In the genomic region with DNA sequence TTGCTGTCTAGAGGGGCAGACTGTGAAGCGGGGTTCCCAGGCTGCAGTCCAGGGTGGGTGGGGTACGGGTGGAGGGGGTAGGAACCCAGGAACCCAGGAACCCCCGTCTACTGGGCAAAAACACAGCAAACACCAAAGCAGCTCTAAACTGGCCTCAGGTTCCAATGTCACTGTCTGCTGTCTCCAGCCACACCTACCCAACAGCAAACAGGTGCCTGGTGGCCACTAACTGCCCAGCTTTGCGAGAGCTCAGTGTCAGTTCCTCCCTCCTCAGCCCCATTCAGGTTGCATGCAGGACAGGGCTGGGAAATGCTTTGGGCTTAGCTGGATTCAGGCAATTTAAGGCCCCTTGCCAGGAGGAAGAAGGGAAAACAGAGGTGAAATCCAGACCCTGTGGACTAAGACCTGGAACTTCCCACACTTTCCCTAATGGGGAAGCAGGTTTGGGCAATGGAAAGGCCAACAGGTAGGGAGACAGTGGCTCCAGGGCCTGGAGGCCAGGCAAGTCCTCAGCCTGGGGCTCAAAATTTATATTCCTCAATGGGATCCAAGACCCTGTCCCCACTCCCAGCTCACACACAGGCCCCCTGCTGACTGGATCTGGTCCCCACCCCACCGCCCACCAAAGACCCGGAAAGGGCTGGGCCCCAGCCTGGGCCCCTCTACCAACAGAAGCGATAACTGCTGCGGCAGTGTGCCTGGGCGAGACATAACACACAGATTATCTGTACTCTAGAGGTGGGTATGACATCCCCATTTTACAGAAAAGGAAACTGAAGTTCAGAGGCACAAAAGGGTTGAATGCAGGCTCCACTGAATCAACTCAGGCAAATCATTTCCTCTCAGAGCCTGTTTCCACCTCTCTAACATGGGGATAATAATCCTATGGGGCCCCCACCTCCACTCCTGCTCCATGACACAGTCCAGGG, we compare ENCODE assay signal across 8 cellular contexts. TPM values are rescaled to one million over a fixed set of nuclear protein-coding genes. Genes with fewer than 3 reads are reported as not detected.
DNase-seq lines count a peak whose midpoint lies in the region; ATAC-seq and TF ChIP-seq lines count a peak whose summit lies in the region.

No MANE protein-coding gene starts in this region.

- H3K4me1 ChIP-seq in DND-41 (ENCODE audit: insufficient read depth, low read length) (peaks cover 50% of the 10 kb centered on the region), OCI-LY1 (ENCODE audit: insufficient read depth, low read length, severe bottlenecking) (peaks cover 79% of the 10 kb centered on the region), ectodermal cell (ENCODE audit: control insufficient read depth, insufficient read depth, low read length) (peaks cover 61% of the 10 kb centered on the region), trophoblast cell (ENCODE audit: control insufficient read depth in 1 of 2, insufficient read depth in 2 of 2, low read length in 2 of 2) (peaks cover 41 to 55% of the 10 kb centered on the region in 2 experiments)

- H3K27ac ChIP-seq in DND-41 (ENCODE audit: low read length) (no peak overlapping the region), OCI-LY1 (ENCODE audit: low read depth, low read length, poor library complexity, severe bottlenecking) (peak overlapping the region; percentile 90), ectodermal cell (ENCODE audit: insufficient read depth, low read depth, low read length, poor library complexity, severe bottlenecking) (no peak overlapping the region), trophoblast cell (ENCODE audit: low read depth, low read length) (no peak overlapping the region)

- no peaks in the 10 kb centered on the region for H3K27me3 ChIP-seq in DND-41 (ENCODE audit: insufficient read depth, low read length, poor library complexity)
- H3K27me3 ChIP-seq in OCI-LY1 (ENCODE audit: insufficient read depth, low read length): no peaks in the 10 kb centered on the region
- no peaks in the 10 kb centered on the region for H3K27me3 ChIP-seq in ectodermal cell (ENCODE audit: control insufficient read depth, insufficient read depth, low read length, poor library complexity, severe bottlenecking)
- H3K27me3 ChIP-seq in trophoblast cell (ENCODE audit: insufficient read depth, low read length): no peaks in the 10 kb centered on the region

- H3K4ac ChIP-seq in trophoblast cell (ENCODE audit: low read depth, low read length): peak overlapping the region; percentile 98

- no peak overlapping the region for H2AK5ac ChIP-seq in trophoblast cell (ENCODE audit: low read length)

- H4K12ac ChIP-seq in trophoblast cell (ENCODE audit: low read depth, low read length): no peak overlapping the region

- DNase-seq in DND-41: no peak
- no peak for DNase-seq in trophoblast cell
- DNase-seq in occipital lobe (lab: John Stamatoyannopoulos, UW): no peak
- DNase-seq in amniotic stem cell (lab: John Stamatoyannopoulos, UW): no peak
- no peak for DNase-seq in SHP77 (lab: John Stamatoyannopoulos, UW)

- TF ChIP-seq CTCF in DND-41 (IDR thresholded peaks at IDR 0.05; ENCODE audit: borderline replicate concordance, extremely low read depth, low read length, poor library complexity, severe bottlenecking) (no peak), OCI-LY1 (IDR thresholded peaks at IDR 0.05; ENCODE audit: low read length) (no peak)

- peaks cover 32% of the 10 kb centered on the region for H3K79me2 ChIP-seq in DND-41 (ENCODE audit: insufficient read depth, low read length)
- peaks cover 66% of the 10 kb centered on the region for H3K79me2 ChIP-seq in OCI-LY1 (ENCODE audit: insufficient read depth, low read length)
- peaks cover 77% of the 10 kb centered on the region for H3K79me2 ChIP-seq in trophoblast cell (ENCODE audit: control insufficient read depth, insufficient read depth, low read length, poor library complexity)

- H2AFZ ChIP-seq in DND-41 (ENCODE audit: low read depth, low read length) (no peak overlapping the region), OCI-LY1 (ENCODE audit: low read length) (no peak overlapping the region), trophoblast cell (ENCODE audit: insufficient read depth, low read length, poor library complexity) (no peak overlapping the region)

- H3K4me3 ChIP-seq in DND-41 (ENCODE audit: low read depth in 1 of 2, low read length in 2 of 2): peak overlapping the region in 1 of 2 experiments; percentile 37; a peak in 2 of 4 replicates
- peak overlapping the region; percentile 83 for H3K4me3 ChIP-seq in OCI-LY1 (ENCODE audit: low read depth, low read length, poor library complexity, severe bottlenecking)
- H3K4me3 ChIP-seq in ectodermal cell (ENCODE audit: insufficient read depth, low read depth, low read length): peak overlapping the region; percentile 21
- no peak overlapping the region for H3K4me3 ChIP-seq in trophoblast cell (ENCODE audit: low read depth, low read length)

- ATAC-seq in DND-41 (ENCODE audit: insufficient read depth, low read depth) (no peak), HG02571 (IDR thresholded peaks at IDR 0.05; ENCODE audit: unreplicated experiment) (no peak)

- peaks cover 19% of the 10 kb centered on the region for H3K79me1 ChIP-seq in trophoblast cell (ENCODE audit: low read length)

- H3K23ac ChIP-seq in trophoblast cell (ENCODE audit: low read length): no peak overlapping the region

- H4K20me1 ChIP-seq in DND-41 (ENCODE audit: insufficient read depth, low read length) (peaks cover 52% of the 10 kb centered on the region), OCI-LY1 (ENCODE audit: insufficient read depth, low read length) (no peaks in the 10 kb centered on the region)

- H4K91ac ChIP-seq in trophoblast cell (ENCODE audit: low read depth, low read length): no peak overlapping the region

- H3K18ac ChIP-seq in trophoblast cell (ENCODE audit: low read length): no peak overlapping the region

- no peak overlapping the region for H2BK120ac ChIP-seq in trophoblast cell (ENCODE audit: insufficient read depth, low read length, poor library complexity)

- H3K9me2 ChIP-seq in OCI-LY1 (ENCODE audit: low read depth, low read length): no peaks in the 10 kb centered on the region

- peak overlapping the region; percentile 21 for H2BK12ac ChIP-seq in trophoblast cell (ENCODE audit: low read length)

- H3K9ac ChIP-seq in DND-41 (ENCODE audit: low read depth, low read length) (peak overlapping the region; percentile 34; the same call in 1 of the 2 replicates), OCI-LY1 (ENCODE audit: low read length) (peak overlapping the region; percentile 91), trophoblast cell (ENCODE audit: low read length) (no peak overlapping the region)

- H4K8ac ChIP-seq in trophoblast cell (ENCODE audit: low read depth, low read length): no peak overlapping the region

- H3K4me2 ChIP-seq in DND-41 (ENCODE audit: insufficient read depth, low read length): peak overlapping the region; percentile 58
- H3K4me2 ChIP-seq in OCI-LY1 (ENCODE audit: low read length): peak overlapping the region; percentile 90
- peak overlapping the region; percentile 55 for H3K4me2 ChIP-seq in trophoblast cell (ENCODE audit: low read length)

- H3K9me3 ChIP-seq in DND-41 (ENCODE audit: insufficient read depth, low read length, severe bottlenecking) (no peaks in the 10 kb centered on the region), OCI-LY1 (ENCODE audit: low read length) (no peaks in the 10 kb centered on the region), ectodermal cell (ENCODE audit: control insufficient read depth, low read length) (no peaks in the 10 kb centered on the region), trophoblast cell (ENCODE audit: insufficient read depth, low read depth, low read length) (peaks cover 2% of the 10 kb centered on the region)

- peak overlapping the region; percentile 13 for H3K14ac ChIP-seq in trophoblast cell (ENCODE audit: low read length)

- no peak overlapping the region for H2BK5ac ChIP-seq in trophoblast cell (ENCODE audit: low read depth, low read length, poor library complexity)

- H3K36me3 ChIP-seq in DND-41 (ENCODE audit: insufficient read depth, low read length) (no peaks in the 10 kb centered on the region), OCI-LY1 (ENCODE audit: insufficient read depth, low read length) (peaks cover 27% of the 10 kb centered on the region), ectodermal cell (ENCODE audit: control insufficient read depth, insufficient read depth, low read length) (no peaks in the 10 kb centered on the region), trophoblast cell (ENCODE audit: control insufficient read depth in 1 of 2, insufficient read depth in 2 of 2, low read length in 2 of 2) (peaks cover 3 to 13% of the 10 kb centered on the region in 2 experiments)

- WGBS in ectodermal cell, 2 experiments: 89 to 90% methylated on average over 9 of the region's 9 CpGs
- no CpG with 5 or more reads among the region's 9 CpGs for WGBS in trophoblast cell (ENCODE audit: extremely low coverage, insufficient coverage, insufficient read length)

- H3F3A ChIP-seq in OCI-LY1 (ENCODE audit: insufficient read depth, low read length): no peaks in the 10 kb centered on the region

RNA-seq across cellular contexts. Expression of a gene that starts 3.6 kb away (rescaled TPM):
- 24.3 TPM for polyA plus RNA-seq in ectodermal cell (2013, experiment 1 of 4)
- polyA plus RNA-seq in ectodermal cell (2013, experiment 2 of 4): 21.6 TPM
- 16.7 TPM for polyA plus RNA-seq in ectodermal cell (2013, experiment 3 of 4)
- polyA plus RNA-seq in ectodermal cell (2013, experiment 4 of 4): 19.1 TPM
- polyA plus RNA-seq in trophoblast cell (2013): 131 and 139 TPM in 2 replicates
- total RNA-seq in occipital lobe: 2.7 TPM

RNA-seq across cellular contexts. Expression of a gene that starts 39.6 kb away (rescaled TPM):
- 39.8 TPM for polyA plus RNA-seq in ectodermal cell (2013, experiment 1 of 4)
- 38.0 TPM for polyA plus RNA-seq in ectodermal cell (2013, experiment 2 of 4)
- polyA plus RNA-seq in ectodermal cell (2013, experiment 3 of 4): 27.9 TPM
- polyA plus RNA-seq in ectodermal cell (2013, experiment 4 of 4): 34.1 TPM
- 27.7 and 31.0 TPM in 2 replicates for polyA plus RNA-seq in trophoblast cell (2013)
- 11.4 TPM for total RNA-seq in occipital lobe

RNA-seq across cellular contexts. Expression of a gene that starts 46.6 kb away (rescaled TPM):
- polyA plus RNA-seq in ectodermal cell (2013, experiment 1 of 4): 3.6 TPM
- 4.1 TPM for polyA plus RNA-seq in ectodermal cell (2013, experiment 2 of 4)
- polyA plus RNA-seq in ectodermal cell (2013, experiment 3 of 4): 3.8 TPM
- 6.3 TPM for polyA plus RNA-seq in ectodermal cell (2013, experiment 4 of 4)
- polyA plus RNA-seq in trophoblast cell (2013): 2.9 and 3.3 TPM in 2 replicates
- total RNA-seq in occipital lobe: 1.4 TPM
